Comparison of ENCODE assay signal across 8 cellular contexts in the genomic region with DNA sequence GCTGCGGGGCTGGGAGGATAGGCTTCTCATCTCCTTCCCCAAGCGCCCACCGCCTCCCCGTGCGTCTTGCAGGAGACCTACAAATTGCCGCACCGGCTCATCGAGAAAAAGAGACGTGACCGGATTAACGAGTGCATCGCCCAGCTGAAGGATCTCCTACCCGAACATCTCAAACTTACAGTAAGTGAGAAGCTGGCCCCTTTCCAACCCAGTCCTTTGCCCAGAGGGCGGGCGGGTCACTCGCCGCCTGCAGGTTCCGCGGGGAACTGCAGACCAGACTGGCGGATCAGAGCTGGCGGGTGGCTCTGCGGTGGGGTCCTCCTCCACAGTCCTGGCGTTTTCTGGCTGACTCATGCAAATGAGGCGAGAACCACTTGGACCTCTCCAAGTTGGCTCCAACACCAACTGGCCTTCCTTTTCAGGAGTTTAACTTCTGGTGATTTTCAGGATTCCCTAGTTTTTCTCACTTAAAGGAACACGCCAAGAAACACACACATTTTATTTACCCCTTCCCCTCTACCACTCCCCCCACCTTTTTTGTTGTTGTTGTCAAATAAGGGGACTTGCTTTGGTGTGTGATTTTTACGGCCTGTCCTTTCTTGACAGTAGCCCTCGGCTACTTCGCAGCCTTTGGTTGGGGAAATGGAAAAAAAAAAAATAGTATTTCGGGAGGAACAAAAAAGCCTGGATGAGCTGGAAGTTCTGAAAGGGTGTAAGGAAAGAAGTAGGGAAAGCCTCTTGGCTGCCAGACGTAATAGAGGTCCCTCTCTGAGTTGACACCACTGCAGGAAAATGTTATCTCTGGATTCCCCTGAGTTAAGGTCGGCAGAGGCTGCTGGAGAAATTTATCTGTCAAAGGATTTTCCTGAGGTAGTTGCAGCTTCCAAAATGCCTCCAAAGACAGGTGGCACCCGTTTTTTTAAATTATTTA. TPM values are rescaled to one million over a fixed set of nuclear protein-coding genes. Genes with fewer than 3 reads are reported as not detected.
DNase-seq lines count a peak whose midpoint lies in the region; ATAC-seq and TF ChIP-seq lines count a peak whose summit lies in the region.

No MANE protein-coding gene starts in this region.

- H2AFZ ChIP-seq in trophoblast cell (ENCODE audit: insufficient read depth, low read length, poor library complexity) = no peak overlapping the region

- H3K27ac Mint-ChIP-seq in activated naive CD8-positive, alpha-beta T cell treated with anti-CD3 and anti-CD28 coated beads, Interleukin-2, amount 50 U/mL, for 24 hours = peak overlapping the region; percentile 97

- no CpG with 5 or more reads among the region's 32 CpGs for WGBS in trophoblast cell (ENCODE audit: extremely low coverage, insufficient coverage, insufficient read length)

- H2BK12ac ChIP-seq in trophoblast cell (ENCODE audit: low read length) = no peak overlapping the region

- no peaks in the 10 kb centered on the region for H3K27me3 Mint-ChIP-seq in activated naive CD8-positive, alpha-beta T cell treated with anti-CD3 and anti-CD28 coated beads, Interleukin-2, amount 50 U/mL, for 24 hours

- peak overlapping the region; percentile 92 for H4K91ac ChIP-seq in trophoblast cell (ENCODE audit: low read depth, low read length)

- peak overlapping the region; percentile 73 for H3K18ac ChIP-seq in trophoblast cell (ENCODE audit: low read length)

- peak overlapping the region; percentile 98 for H3K9ac ChIP-seq in trophoblast cell (ENCODE audit: low read length)

- H3K9me3 Mint-ChIP-seq in activated naive CD8-positive, alpha-beta T cell treated with anti-CD3 and anti-CD28 coated beads, Interleukin-2, amount 50 U/mL, for 24 hours = no peaks in the 10 kb centered on the region

- H2AK5ac ChIP-seq in trophoblast cell (ENCODE audit: low read length) = no peak overlapping the region

- peaks cover 35% of the 10 kb centered on the region for H3K79me2 ChIP-seq in trophoblast cell (ENCODE audit: control insufficient read depth, insufficient read depth, low read length, poor library complexity)

- TF ChIP-seq CTCF in LNCaP clone FGC (IDR thresholded peaks at IDR 0.05; ENCODE audit: control insufficient read depth, extremely low read depth, insufficient read depth) (peak; percentile 94), cardiac muscle cell (IDR thresholded peaks at IDR 0.05; ENCODE audit: low read depth, low read length) (peak; percentile 98), tibial artery (IDR thresholded peaks at IDR 0.05) (peak; percentile 97)

- H3K4me3 Mint-ChIP-seq in activated naive CD8-positive, alpha-beta T cell treated with anti-CD3 and anti-CD28 coated beads, Interleukin-2, amount 50 U/mL, for 24 hours = peak overlapping the region; percentile 95

- H3K23ac ChIP-seq in trophoblast cell (ENCODE audit: low read length) = no peak overlapping the region

- peaks cover 59% of the 10 kb centered on the region for H3K79me1 ChIP-seq in trophoblast cell (ENCODE audit: low read length)

- ATAC-seq in GM19351 (IDR thresholded peaks at IDR 0.05; ENCODE audit: unreplicated experiment) = peak; percentile 15
- peak; percentile 5 for ATAC-seq in activated naive CD8-positive, alpha-beta T cell treated with anti-CD3 and anti-CD28 coated beads, Interleukin-2, amount 50 U/mL, for 24 hours

- H3K4me2 ChIP-seq in trophoblast cell (ENCODE audit: low read length) = peak overlapping the region; percentile 67

- peaks cover 37% of the 10 kb centered on the region for H3K4me1 ChIP-seq in cardiac muscle cell (ENCODE audit: low read depth)
- H3K4me1 ChIP-seq in trophoblast cell (ENCODE audit: control insufficient read depth in 1 of 2, insufficient read depth in 2 of 2, low read length in 2 of 2) = peaks cover 15 to 27% of the 10 kb centered on the region in 2 experiments
- H3K4me1 ChIP-seq in tibial artery = peaks cover 0 to 66% (median 46%) of the 10 kb centered on the region in 4 donors

- H4K8ac ChIP-seq in trophoblast cell (ENCODE audit: low read depth, low read length) = peak overlapping the region; percentile 91

- H3K36me3 ChIP-seq in cardiac muscle cell (peaks cover 2% of the 10 kb centered on the region), trophoblast cell (ENCODE audit: control insufficient read depth in 1 of 2, insufficient read depth in 2 of 2, low read length in 2 of 2) (peaks cover 16 to 25% of the 10 kb centered on the region in 2 experiments), tibial artery (peaks cover 0 to 12% (median 12%) of the 10 kb centered on the region in 3 donors)

- peak; percentile 93 to 96 for DNase-seq in AML-193 (lab: John Stamatoyannopoulos, UW)
- peak; percentile 83 for DNase-seq in LNCaP clone FGC (ENCODE audit: low read depth)
- DNase-seq in SW 1271 (lab: John Stamatoyannopoulos, UW) = peak; percentile 75 to 94
- peak; percentile 95 for DNase-seq in activated naive CD8-positive, alpha-beta T cell treated with anti-CD3 and anti-CD28 coated beads, Interleukin-2, amount 50 U/mL, for 24 hours
- peak; percentile 87 to 97 for DNase-seq in cardiac muscle cell (ENCODE audit: low read depth in 1 of 2, low spot score in 1 of 2)
- peak; percentile 93 to 96 for DNase-seq in trophoblast cell
- DNase-seq in tibial artery = peak; percentile 94 to 96

- H3K4me3 ChIP-seq in LNCaP clone FGC (ENCODE audit: low read depth, low read length) = peak overlapping the region; percentile 99
- H3K4me3 ChIP-seq in cardiac muscle cell = peak overlapping the region; percentile 67
- peak overlapping the region; percentile 93 for H3K4me3 ChIP-seq in trophoblast cell (ENCODE audit: low read depth, low read length)
- H3K4me3 ChIP-seq in tibial artery = peak overlapping the region; percentile 60 to 85

- H2BK120ac ChIP-seq in trophoblast cell (ENCODE audit: insufficient read depth, low read length, poor library complexity) = peak overlapping the region; percentile 91

- no peaks in the 10 kb centered on the region for H3K27me3 ChIP-seq in cardiac muscle cell
- no peaks in the 10 kb centered on the region for H3K27me3 ChIP-seq in trophoblast cell (ENCODE audit: insufficient read depth, low read length)
- H3K27me3 ChIP-seq in tibial artery = no peaks in the 10 kb centered on the region

- peaks cover 64% of the 10 kb centered on the region for H3K4me1 Mint-ChIP-seq in activated naive CD8-positive, alpha-beta T cell treated with anti-CD3 and anti-CD28 coated beads, Interleukin-2, amount 50 U/mL, for 24 hours

- peaks cover 59% of the 10 kb centered on the region for H3K36me3 Mint-ChIP-seq in activated naive CD8-positive, alpha-beta T cell treated with anti-CD3 and anti-CD28 coated beads, Interleukin-2, amount 50 U/mL, for 24 hours (ENCODE audit: low read depth)

- H4K12ac ChIP-seq in trophoblast cell (ENCODE audit: low read depth, low read length) = peak overlapping the region; percentile 47

- intact Hi-C loops in tibial artery (cut with DNase I; ENCODE audit: low total_unique reads) = no loop called here

- H3K9me3 ChIP-seq in cardiac muscle cell (ENCODE audit: low read depth) = no peaks in the 10 kb centered on the region
- no peaks in the 10 kb centered on the region for H3K9me3 ChIP-seq in trophoblast cell (ENCODE audit: insufficient read depth, low read depth, low read length)
- no peaks in the 10 kb centered on the region for H3K9me3 ChIP-seq in tibial artery

- H3K4ac ChIP-seq in trophoblast cell (ENCODE audit: low read depth, low read length) = peak overlapping the region; percentile 88

- H3K27ac ChIP-seq in cardiac muscle cell (peak overlapping the region; percentile 97), trophoblast cell (ENCODE audit: low read depth, low read length) (peak overlapping the region; percentile 98), tibial artery (peak overlapping the region; percentile 95 to 99)

- H2BK5ac ChIP-seq in trophoblast cell (ENCODE audit: low read depth, low read length, poor library complexity) = peak overlapping the region; percentile 92

- H3K14ac ChIP-seq in trophoblast cell (ENCODE audit: low read length) = peak overlapping the region; percentile 97

RNA-seq across cellular contexts. Expression of gene BHLHE40, which starts 1.3 kb away (rescaled TPM):
- total RNA-seq in cardiac muscle cell = 15.3 and 18.4 TPM in 2 replicates
- 11.7 and 15.0 TPM in 2 replicates for polyA plus RNA-seq in cardiac muscle cell
- 173 and 187 TPM in 2 replicates for polyA plus RNA-seq in trophoblast cell (2013)

Comparison
In these comparisons a context has a peak if more than half of its experiments do, and no peak if none do; other contexts are left out.
1. Peak in every context shown above with its lines: DNase-seq, ATAC-seq, H3K4me3 ChIP-seq and H3K27ac ChIP-seq.